In genomic region chr2:64015898-64016297, GRCh38 we compare ENCODE assay signal across 14 cellular contexts. TPM values are rescaled to one million over a fixed set of nuclear protein-coding genes. Genes with fewer than 3 reads are reported as not detected.
A peak's percentile ranks its signal among the peaks of the same experiment; 100 is the strongest.
DNase-seq lines count a peak whose midpoint lies in the region; ATAC-seq and TF ChIP-seq lines count a peak whose summit lies in the region.
"Had no signal": no experiment of that assay in that cellular context is flagged by ENCODE, and none has a peak within 500 bp of the region (broad histone marks: within the 10 kb centered on the region; RNA-seq: fewer than 3 reads in every experiment).

No MANE protein-coding gene starts in this region.

- H3K36me3 Mint-ChIP-seq in activated CD4-positive, alpha-beta T cell treated with anti-CD3 and anti-CD28 coated beads, Interleukin-2, amount 10 ng/mL, durations not matched to agents 24 days and 14 days (ENCODE audit: low read depth): peaks cover 20% of the 10 kb centered on the region

- no peak overlapping the region for H3K4me3 ChIP-seq in mammary epithelial cell (replicated peaks in 1 of 3; ENCODE audit: insufficient read depth in 1 of 3, low read depth in 2 of 3, low read length in 3 of 3)
- H3K4me3 ChIP-seq in osteoblast (ENCODE audit: insufficient read depth, low read length): no peak overlapping the region
- no peak overlapping the region for H3K4me3 ChIP-seq in brain microvascular endothelial cell (ENCODE audit: low read depth, low read length)
- H3K4me3 ChIP-seq in aorta (ENCODE audit: low read length in 2 of 2): no peak overlapping the region

- in situ Hi-C loops in mammary epithelial cell (cut with MboI; ENCODE audit: low sequenced_read_pairs in 2 of 2): no loop called here
- in situ Hi-C loops in brain microvascular endothelial cell (cut with HindIII; ENCODE audit: low pct_ligation_motif_present, low sequenced_read_pairs): no loop called here

- no peak overlapping the region for H3K27ac Mint-ChIP-seq in activated CD4-positive, alpha-beta T cell treated with anti-CD3 and anti-CD28 coated beads, Interleukin-2, amount 10 ng/mL, durations not matched to agents 24 days and 14 days
- H3K27ac Mint-ChIP-seq: progenitor cell of endocrine pancreas had no signal

- H2AFZ ChIP-seq in mammary epithelial cell (ENCODE audit: low read depth, low read length) (no peak overlapping the region), osteoblast (ENCODE audit: low read length) (no peak overlapping the region)

- H3K9me3 ChIP-seq in mammary epithelial cell (replicated peaks; ENCODE audit: insufficient read depth, low read length) (no peaks in the 10 kb centered on the region), osteoblast (ENCODE audit: low read depth, low read length) (no peaks in the 10 kb centered on the region), aorta (ENCODE audit: control insufficient read depth, low read length) (no peaks in the 10 kb centered on the region)

- H3K36me3 ChIP-seq in mammary epithelial cell (ENCODE audit: insufficient read depth, low read length): peaks cover 3% of the 10 kb centered on the region
- H3K36me3 ChIP-seq in osteoblast (ENCODE audit: insufficient read depth, low read length): no peaks in the 10 kb centered on the region
- no peaks in the 10 kb centered on the region for H3K36me3 ChIP-seq in brain microvascular endothelial cell (replicated peaks)
- no peaks in the 10 kb centered on the region for H3K36me3 ChIP-seq in aorta (ENCODE audit: control insufficient read depth in 1 of 2, insufficient read depth in 2 of 2, low read length in 1 of 2)

- no peak for TF ChIP-seq CTCF in mammary epithelial cell (conservative IDR thresholded peaks at IDR 0.05 in 1 of 2, IDR thresholded peaks at IDR 0.05 in 1 of 2; ENCODE audit: extremely low read depth in 1 of 2, insufficient read depth in 1 of 2, low read depth in 1 of 2, low read length in 2 of 2)
- TF ChIP-seq CTCF in osteoblast (IDR thresholded peaks at IDR 0.05; ENCODE audit: extremely low read depth, low read depth, low read length): no peak
- TF ChIP-seq CTCF in brain microvascular endothelial cell (IDR thresholded peaks at IDR 0.05; ENCODE audit: low read depth, low read length, missing control alignments): no peak

- WGBS in mammary epithelial cell (ENCODE audit: low coverage, missing lambda C conversion rate): 86% methylated on average over 3 of the region's 3 CpGs
- WGBS in aorta, 2 donors: 92 to 93% methylated on average over 3 of the region's 3 CpGs

- H3K4me1 ChIP-seq in mammary epithelial cell (ENCODE audit: insufficient read depth, low read length) (peaks cover 10% of the 10 kb centered on the region), osteoblast (ENCODE audit: insufficient read depth, low read length) (peaks cover 9% of the 10 kb centered on the region), aorta (ENCODE audit: control insufficient read depth in 1 of 2, insufficient read depth in 2 of 2, low read length in 2 of 2) (peaks cover 3 to 4% of the 10 kb centered on the region in 2 donors)

- H3K27ac ChIP-seq in mammary epithelial cell (ENCODE audit: insufficient read depth, low read depth, low read length) (no peak overlapping the region), osteoblast (ENCODE audit: low read depth, low read length) (no peak overlapping the region), brain microvascular endothelial cell (no peak overlapping the region), aorta (ENCODE audit: low read depth in 1 of 2, low read length in 2 of 2) (no peak overlapping the region)
- H3K27ac ChIP-seq: VCaP had no signal

- H3K27me3 ChIP-seq in mammary epithelial cell (ENCODE audit: insufficient read depth, low read length): no peaks in the 10 kb centered on the region
- no peaks in the 10 kb centered on the region for H3K27me3 ChIP-seq in osteoblast (ENCODE audit: insufficient read depth, low read length)
- H3K27me3 ChIP-seq in brain microvascular endothelial cell (replicated peaks): no peaks in the 10 kb centered on the region
- no peaks in the 10 kb centered on the region for H3K27me3 ChIP-seq in aorta (ENCODE audit: control insufficient read depth in 1 of 2, insufficient read depth in 2 of 2, low read length in 1 of 2)

- no peak overlapping the region for H3K4me2 ChIP-seq in mammary epithelial cell (ENCODE audit: insufficient read depth, low read depth, low read length)
- H3K4me2 ChIP-seq in osteoblast (ENCODE audit: insufficient read depth, low read length): no peak overlapping the region

- dilution Hi-C loops in mammary epithelial cell (cut with HindIII; ENCODE audit: low sequenced_read_pairs): no loop called here

- no peaks in the 10 kb centered on the region for H3K27me3 Mint-ChIP-seq in activated CD4-positive, alpha-beta T cell treated with anti-CD3 and anti-CD28 coated beads, Interleukin-2, amount 10 ng/mL, durations not matched to agents 24 days and 14 days
- H3K27me3 Mint-ChIP-seq: progenitor cell of endocrine pancreas had no signal

- peaks cover 3% of the 10 kb centered on the region for H3K9me3 Mint-ChIP-seq in activated CD4-positive, alpha-beta T cell treated with anti-CD3 and anti-CD28 coated beads, Interleukin-2, amount 10 ng/mL, durations not matched to agents 24 days and 14 days

- intact Hi-C loops in activated CD4-positive, alpha-beta T cell treated with anti-CD3 and anti-CD28 coated beads, Interleukin-2, amount 10 ng/mL, durations not matched to agents 24 days and 14 days (cut with micrococcal nuclease): loop anchor here (5.0 to 10.0 kb wide), 2 partner anchors 39 to 131 kb away; no protein-coding TSS in a partner anchor
- intact Hi-C loops in mammary epithelial cell (cut with micrococcal nuclease) (loop anchor here (10.0 kb wide), 1 partner anchor 321 kb away; no protein-coding TSS in a partner anchor), aorta (cut with DNase I) (no loop called here), Right ventricle myocardium inferior (cut with DNase I) (loop anchor here (10.0 kb wide), 1 partner anchor 421 kb away; no protein-coding TSS in a partner anchor)

- H4K20me1 ChIP-seq in mammary epithelial cell (ENCODE audit: insufficient read depth, low read length) (no peaks in the 10 kb centered on the region), osteoblast (ENCODE audit: insufficient read depth, low read length) (peaks cover 51% of the 10 kb centered on the region)

- DNase-seq in activated CD4-positive, alpha-beta T cell treated with anti-CD3 and anti-CD28 coated beads, Interleukin-2, amount 10 ng/mL, durations not matched to agents 24 days and 14 days: peak; percentile 40
- DNase-seq in activated CD4-positive, alpha-beta T cell treated with anti-CD3 and anti-CD28 coated beads for 48 hours: no peak
- DNase-seq in LoVo (ENCODE audit: low spot score) (peak; percentile 7), mammary epithelial cell (no peak), osteoblast (ENCODE audit: insufficient read length, low spot score, missing footprints) (peak; percentile 48), brain microvascular endothelial cell (no peak), aorta (no peak), Right ventricle myocardium inferior (ENCODE audit: missing footprints) (no peak)
- DNase-seq: activated effector memory CD4-positive, alpha-beta T cell treated with Interleukin-2 at 50 U/mL for 16 hours; COR-L47; kidney glomerular epithelial cell; stimulated activated naive CD4-positive, alpha-beta T cell treated with Interleukin-2 at 50 U/mL for 16 hours had no signal

- H3K9ac ChIP-seq in mammary epithelial cell (ENCODE audit: insufficient read depth, low read length): no peak overlapping the region

- peak overlapping the region; percentile 15 for H3K4me3 Mint-ChIP-seq in activated CD4-positive, alpha-beta T cell treated with anti-CD3 and anti-CD28 coated beads, Interleukin-2, amount 10 ng/mL, durations not matched to agents 24 days and 14 days

- CTCF ChIA-PET in mammary epithelial cell (lab: Charles Lee; ENCODE audit: low non-redundant PET): no interaction called here

- H3K79me2 ChIP-seq in mammary epithelial cell (ENCODE audit: insufficient read depth, low read length): peaks cover 74% of the 10 kb centered on the region
- H3K79me2 ChIP-seq in osteoblast (ENCODE audit: insufficient read depth, low read length): peaks cover 77% of the 10 kb centered on the region

- H3K4me1 Mint-ChIP-seq in activated CD4-positive, alpha-beta T cell treated with anti-CD3 and anti-CD28 coated beads, Interleukin-2, amount 10 ng/mL, durations not matched to agents 24 days and 14 days: peaks cover 43% of the 10 kb centered on the region

- BruUV-seq in mammary epithelial cell (replicated peaks; lab: Mats Ljungman, UMichigan): TSS peak; percentile 3

- ATAC-seq in aorta (ENCODE audit: low FRiP score): no peak
- ATAC-seq in Right ventricle myocardium inferior: no peak

RNA-seq across cellular contexts. Expression of gene VPS54, which starts 3.3 kb away (rescaled TPM):
- total RNA-seq in activated CD4-positive, alpha-beta T cell treated with anti-CD3 and anti-CD28 coated beads, Interleukin-2, amount 10 ng/mL, durations not matched to agents 24 days and 14 days: 14.3 and 15.6 TPM in 2 replicates
- total RNA-seq in mammary epithelial cell (10 to 100 TPM; 12.3 to 15.3 TPM), osteoblast (18.8 and 20.6 TPM in 2 replicates), aorta (10 to 100 TPM; 22.0 to 24.4 TPM), Right ventricle myocardium inferior (10.0 TPM)
- polyA plus RNA-seq in mammary epithelial cell (5.9 TPM), aorta (10 to 100 TPM; 10.9 to 22.9 TPM)
- 13.4 TPM for polyA minus RNA-seq in mammary epithelial cell

Comparison
In these comparisons a context has a peak if more than half of its experiments do, and no peak if none do; other contexts are left out.
1. DNase-seq: peak in activated CD4-positive, alpha-beta T cell treated with anti-CD3 and anti-CD28 coated beads, Interleukin-2, amount 10 ng/mL, durations not matched to agents 24 days and 14 days (single experiment), LoVo (single experiment) and osteoblast (single experiment); none in activated CD4-positive, alpha-beta T cell treated with anti-CD3 and anti-CD28 coated beads for 48 hours (single experiment), mammary epithelial cell (single experiment), brain microvascular endothelial cell (single experiment), aorta (0 of 2) and Right ventricle myocardium inferior (single experiment).
2. intact Hi-C loops: an anchor here in activated CD4-positive, alpha-beta T cell treated with anti-CD3 and anti-CD28 coated beads, Interleukin-2, amount 10 ng/mL, durations not matched to agents 24 days and 14 days (5.0 to 10.0 kb wide), mammary epithelial cell (10.0 kb wide) and Right ventricle myocardium inferior (10.0 kb wide); none called in aorta.